16 cellular contexts compared by ENCODE assay signal in genomic region chr6:83073620-83074019, GRCh38. TPM values are rescaled to one million over a fixed set of nuclear protein-coding genes. Genes with fewer than 3 reads are reported as not detected.
DNase-seq lines count a peak whose midpoint lies in the region; ATAC-seq and TF ChIP-seq lines count a peak whose summit lies in the region.
"Had no signal": no experiment of that assay in that cellular context is flagged by ENCODE, and none has a peak within 500 bp of the region (broad histone marks: within the 10 kb centered on the region; RNA-seq: fewer than 3 reads in every experiment).

No MANE protein-coding gene starts in this region.

- H3K9me3 Mint-ChIP-seq in activated T-cell treated with anti-CD3 and anti-CD28 coated beads, Interleukin-2, amount 50 U/mL, for 72 hours: no peaks in the 10 kb centered on the region

- H3K4me1 Mint-ChIP-seq in activated T-cell treated with anti-CD3 and anti-CD28 coated beads, Interleukin-2, amount 50 U/mL, for 72 hours (ENCODE audit: low read depth): peaks cover 17% of the 10 kb centered on the region

- DNase-seq in activated T-cell treated with anti-CD3 and anti-CD28 coated beads, Interleukin-2, amount 50 U/mL, for 72 hours: no peak
- DNase-seq in activated T-cell treated with anti-CD3 and anti-CD28 coated beads for 4 hours: no peak
- peak; percentile 7 for DNase-seq in NOMO-1 treated with dmso at 0.1 percent for 144 hours (lab: John Stamatoyannopoulos, UW; ENCODE audit: unreplicated experiment)
- DNase-seq in left lobe of liver (ENCODE audit: low spot score): no peak
- DNase-seq in upper lobe of right lung: no peak
- no peak for DNase-seq in mucosa of gallbladder (ENCODE audit: low spot score)
- no peak for DNase-seq in DMS153 treated with DMSO at 0.1 percent for 48 hours (lab: John Stamatoyannopoulos, UW; ENCODE audit: unreplicated experiment)
- DNase-seq: DMS 273 treated with DMSO at 0.1 percent for 48 hours, EL, H7, NCI-H187, NCI-H345, NCI-H526 treated with DMSO at 0.1 percent for 48 hours, SJCRH30 had no signal

- no peaks in the 10 kb centered on the region for H3K27me3 Mint-ChIP-seq in activated T-cell treated with anti-CD3 and anti-CD28 coated beads, Interleukin-2, amount 50 U/mL, for 72 hours (ENCODE audit: low read depth)

- H3K36me3 ChIP-seq in upper lobe of right lung: no peaks in the 10 kb centered on the region
- H3K36me3 ChIP-seq: SJCRH30 had no signal

- ATAC-seq in activated T-cell treated with anti-CD3 and anti-CD28 coated beads, Interleukin-2, amount 50 U/mL, for 72 hours (replicated peaks in 1 of 2): peak; percentile 46 to 91
- ATAC-seq in left lobe of liver (peak; percentile 41), upper lobe of right lung (peak; percentile 74)
- ATAC-seq: A549 had no signal

- no peak overlapping the region for H3K27ac ChIP-seq in upper lobe of right lung
- H3K27ac ChIP-seq: A549, C4-2B, SJCRH30 had no signal

- H3K4me3 Mint-ChIP-seq in activated T-cell treated with anti-CD3 and anti-CD28 coated beads, Interleukin-2, amount 50 U/mL, for 72 hours: no peak overlapping the region

- H3K9me3 ChIP-seq in upper lobe of right lung: no peaks in the 10 kb centered on the region
- H3K9me3 ChIP-seq: A549, SJCRH30 had no signal

- peaks cover 3 to 4% of the 10 kb centered on the region in 2 donors for H3K36me3 Mint-ChIP-seq in activated T-cell treated with anti-CD3 and anti-CD28 coated beads, Interleukin-2, amount 50 U/mL, for 72 hours (ENCODE audit: insufficient read depth in 2 of 2)

- peaks cover 27% of the 10 kb centered on the region for H3K4me1 ChIP-seq in upper lobe of right lung
- H3K4me1 ChIP-seq: SJCRH30 had no signal

- no peak overlapping the region for H3K4me3 ChIP-seq in upper lobe of right lung
- H3K4me3 ChIP-seq: A549, SJCRH30 had no signal

- intact Hi-C loops in upper lobe of right lung (cut with DNase I): no loop called here

- no peak for TF ChIP-seq CTCF in upper lobe of right lung (IDR thresholded peaks at IDR 0.05)

- no peak overlapping the region for H3K27ac Mint-ChIP-seq in activated T-cell treated with anti-CD3 and anti-CD28 coated beads, Interleukin-2, amount 50 U/mL, for 72 hours

- no peaks in the 10 kb centered on the region for H3K27me3 ChIP-seq in upper lobe of right lung
- H3K27me3 ChIP-seq: SJCRH30 had no signal

RNA-seq across cellular contexts. Expression of gene DOP1A, which starts 6.1 kb away (rescaled TPM):
- 10 to 100 TPM; 12.0 to 12.6 TPM for total RNA-seq in activated T-cell treated with anti-CD3 and anti-CD28 coated beads, Interleukin-2, amount 50 U/mL, for 72 hours
- 8.5 TPM for total RNA-seq in left lobe of liver
- total RNA-seq in upper lobe of right lung: 26.4 TPM
- 25.7 TPM for total RNA-seq in mucosa of gallbladder

RNA-seq across cellular contexts. Expression of gene UBE3D, which starts 8.0 kb away (rescaled TPM):
- 1 to 10 TPM; 5.3 to 6.6 TPM for total RNA-seq in activated T-cell treated with anti-CD3 and anti-CD28 coated beads, Interleukin-2, amount 50 U/mL, for 72 hours
- total RNA-seq in left lobe of liver (2.1 TPM), upper lobe of right lung (4.4 TPM), mucosa of gallbladder (3.6 TPM)
